In the genomic region with DNA sequence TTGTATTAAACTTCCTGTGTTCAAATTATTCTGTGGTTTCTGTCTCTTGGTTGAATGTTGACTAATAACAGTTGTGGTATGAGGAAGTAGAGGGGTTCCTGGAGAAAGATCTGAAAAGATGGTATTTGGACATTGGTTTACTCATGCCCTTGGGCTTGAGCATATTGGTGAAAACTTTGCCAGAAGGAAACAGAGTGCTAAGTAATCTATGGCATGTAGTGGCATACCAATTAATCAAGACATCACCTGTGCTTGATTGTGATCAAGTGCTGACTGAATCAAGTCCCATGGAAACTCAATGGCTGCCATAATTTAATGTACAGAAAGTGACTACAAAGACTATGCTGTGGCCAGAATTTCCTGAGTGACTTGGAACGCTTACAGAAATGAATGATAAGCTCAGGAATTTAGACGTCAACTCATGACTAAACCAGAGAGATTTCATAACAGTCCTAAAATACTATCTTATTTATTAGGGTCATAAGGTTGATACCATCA, we compare ENCODE assay signal across 10 cellular contexts.
DNase-seq lines count a peak whose midpoint lies in the region; ATAC-seq and TF ChIP-seq lines count a peak whose summit lies in the region.
"Had no signal": no experiment of that assay in that cellular context is flagged by ENCODE, and none has a peak within 500 bp of the region (broad histone marks: within the 10 kb centered on the region; RNA-seq: fewer than 3 reads in every experiment).

No MANE protein-coding gene starts in this region.

- H3K27ac ChIP-seq in PC-3 (ENCODE audit: low read length), result peak overlapping the region; percentile 91

- H3K9me3 ChIP-seq in PC-3 (ENCODE audit: low read length), result no peaks in the 10 kb centered on the region
- H3K9me3 ChIP-seq in mucosa of descending colon, result peaks cover 8% of the 10 kb centered on the region

- POLR2A ChIA-PET in PC-3 (lab: Charles Lee; ENCODE audit: unreplicated experiment), result interaction anchor here (0.7 kb wide), 1 partner anchor 13 kb away, joined by 3 read pairs; no protein-coding TSS in a partner anchor

- peak overlapping the region; percentile 57; the same call in 1 of the 2 replicates for H3K9ac ChIP-seq in PC-3 (ENCODE audit: low read length)

- DNase-seq in GM04504 (ENCODE audit: low read depth), result peak; percentile 89
- DNase-seq in PC-3, result peak; percentile 85
- DNase-seq in epithelial cell of esophagus (ENCODE audit: low read depth), result peak; percentile 89
- peak; percentile 80 for DNase-seq in retinal pigment epithelial cell (ENCODE audit: low read depth)
- DNase-seq in mucosa of descending colon, result no peak
- no peak for DNase-seq in activated CD8-positive, alpha-beta memory T cell treated with anti-CD3 and anti-CD28 coated beads, Interleukin-2, amount 50 U/mL, for 4 hours
- DNase-seq: activated CD4-positive, alpha-beta memory T cell treated with anti-CD3 and anti-CD28 coated beads, Interleukin-2, amount 10 ng/mL, durations not matched to agents 7 days and 5 days; kidney; NCI-H510A treated with DMSO at 0.1 percent for 48 hours had no signal

- peaks cover 8% of the 10 kb centered on the region for H3F3A ChIP-seq in PC-3 (ENCODE audit: low read length, unreplicated experiment)

- H3K27me3 ChIP-seq in PC-3 (ENCODE audit: low read length), result no peaks in the 10 kb centered on the region

- H4K20me1 ChIP-seq in PC-3 (ENCODE audit: low read length), result no peaks in the 10 kb centered on the region

- peak overlapping the region; percentile 71 for H3K4me2 ChIP-seq in PC-3 (ENCODE audit: low read length)

- no peak for TF ChIP-seq CTCF in PC-3 (conservative IDR thresholded peaks at IDR 0.05; ENCODE audit: low read depth, low read length)
- TF ChIP-seq CTCF in epithelial cell of esophagus (IDR thresholded peaks at IDR 0.05; ENCODE audit: insufficient read depth, low read depth, low read length, missing control alignments), result no peak
- no peak for TF ChIP-seq CTCF in retinal pigment epithelial cell (conservative IDR thresholded peaks at IDR 0.05; ENCODE audit: low read depth, low read length)
- no peak for TF ChIP-seq CTCF in mucosa of descending colon (IDR thresholded peaks at IDR 0.05)

- intact Hi-C loops in PC-3 (cut with micrococcal nuclease), result loop anchor here (1.0 kb wide), 1 partner anchor 24 kb away; no protein-coding TSS in a partner anchor
- intact Hi-C loops in mucosa of descending colon (cut with DNase I, micrococcal nuclease), result no loop called here

- H3K4me1 ChIP-seq in PC-3 (ENCODE audit: insufficient read depth, low read length) (peaks cover 37% of the 10 kb centered on the region), mucosa of descending colon (ENCODE audit: low read depth) (no peaks in the 10 kb centered on the region)

- BruUV-seq in PC-3 (replicated peaks; lab: Mats Ljungman, UMichigan), result no TSS peak

- H3K4me3 ChIP-seq in PC-3 (ENCODE audit: low read length) (peak overlapping the region; percentile 34; the same call in 1 of the 2 replicates), epithelial cell of esophagus (ENCODE audit: low read length) (no peak overlapping the region), retinal pigment epithelial cell (ENCODE audit: low read length) (no peak overlapping the region), mucosa of descending colon (no peak overlapping the region)

- H2AFZ ChIP-seq in PC-3 (ENCODE audit: low read length), result no peak overlapping the region

- no peaks in the 10 kb centered on the region for H3K79me2 ChIP-seq in PC-3 (ENCODE audit: low read length)

- H3K9me2 ChIP-seq in PC-3 (replicated peaks; ENCODE audit: low read length), result no peaks in the 10 kb centered on the region

- H3K36me3 ChIP-seq in PC-3 (ENCODE audit: low read depth, low read length), result no peaks in the 10 kb centered on the region
- no peaks in the 10 kb centered on the region for H3K36me3 ChIP-seq in mucosa of descending colon (ENCODE audit: low read depth)

- ATAC-seq in PC-3 (peak; percentile 86), mucosa of descending colon (no peak), HG03135 (IDR thresholded peaks at IDR 0.05; ENCODE audit: unreplicated experiment) (no peak)

- CTCF ChIA-PET in PC-3 (lab: Charles Lee), result no interaction called here

Comparison
In these comparisons a context has a peak if more than half of its experiments do, and no peak if none do; other contexts are left out.
1. DNase-seq: peak in GM04504 (single experiment), PC-3 (single experiment), epithelial cell of esophagus (single experiment) and retinal pigment epithelial cell (single experiment); none in mucosa of descending colon (0 of 3) and activated CD8-positive, alpha-beta memory T cell treated with anti-CD3 and anti-CD28 coated beads, Interleukin-2, amount 50 U/mL, for 4 hours (single experiment).